Comparison of ENCODE assay signal across 23 cellular contexts in genomic region chr15:70559840-70560239, GRCh38.
DNase-seq lines count a peak whose midpoint lies in the region; ATAC-seq and TF ChIP-seq lines count a peak whose summit lies in the region.
"Had no signal": no experiment of that assay in that cellular context is flagged by ENCODE, and none has a peak within 500 bp of the region (broad histone marks: within the 10 kb centered on the region; RNA-seq: fewer than 3 reads in every experiment).

No MANE protein-coding gene starts in this region.

- no peak for ATAC-seq in gastroesophageal sphincter

- peak; percentile 61 for DNase-seq in activated CD8-positive, alpha-beta memory T cell treated with anti-CD3 and anti-CD28 coated beads for 24 hours
- no peak for DNase-seq in activated CD8-positive, alpha-beta memory T cell treated with anti-CD3 and anti-CD28 coated beads, Interleukin-2, amount 50 U/mL, for 4 hours
- no peak for DNase-seq in CD4-positive, alpha-beta memory T cell
- DNase-seq in coronary artery (ENCODE audit: low spot score) (peak; percentile 52), colonic mucosa (no peak), NOMO-1 treated with DMSO at 0.1 percent for 48 hours (lab: John Stamatoyannopoulos, UW; ENCODE audit: unreplicated experiment) (no peak)
- DNase-seq: 8988T, Caco-2, DMS79, H7, NCI-H1436 treated with DMSO at 0.1 percent for 48 hours, NCI-H2107 had no signal

- no peak for TF ChIP-seq POLR2A in gastroesophageal sphincter (IDR thresholded peaks at IDR 0.05)

- no peaks in the 10 kb centered on the region for H3K9me3 ChIP-seq in CD4-positive, alpha-beta memory T cell (ENCODE audit: control insufficient read depth in 1 of 2, low read length in 2 of 2)
- H3K9me3 ChIP-seq in parathyroid adenoma (ENCODE audit: control insufficient read depth, low read length): no peaks in the 10 kb centered on the region
- H3K9me3 ChIP-seq in colonic mucosa: no peaks in the 10 kb centered on the region
- no peaks in the 10 kb centered on the region for H3K9me3 ChIP-seq in gastroesophageal sphincter
- H3K9me3 ChIP-seq: Caco-2, gastrocnemius medialis, prostate gland, SK-N-SH, tibial artery had no signal

- H3K79me2 ChIP-seq in parathyroid adenoma: no peaks in the 10 kb centered on the region

- H3K27ac ChIP-seq in CD4-positive, alpha-beta memory T cell (ENCODE audit: low read depth, low read length): no peak overlapping the region
- H3K27ac ChIP-seq in coronary artery (no peak overlapping the region), parathyroid adenoma (no peak overlapping the region), colonic mucosa (no peak overlapping the region), gastroesophageal sphincter (no peak overlapping the region)
- H3K27ac ChIP-seq: gastrocnemius medialis, prostate gland, tibial artery had no signal

- peak overlapping the region in 4 of 7 donors; percentile 26 to 82 (median 32) for H3K27ac Mint-ChIP-seq in CD4-positive, alpha-beta memory T cell
- H3K27ac Mint-ChIP-seq: activated CD4-positive, alpha-beta memory T cell treated with anti-CD3 and anti-CD28 coated beads, Interleukin-2, amount 10 ng/mL, durations not matched to agents 7 days and 5 days; activated naive CD4-positive, alpha-beta T cell treated with anti-CD3 and anti-CD28 coated beads, Interleukin-2, amount 50 U/mL, for 72 hours; immature natural killer cell; stimulated activated naive CD8-positive, alpha-beta T cell treated with anti-CD3 and anti-CD28 coated beads, Interleukin-15, Interleukin-2, amounts not matched to agents 100 ng/mL and 50 ng/mL, for 24 hours; T-helper 1 cell treated with Interleukin-12 subunit alpha and Interleukin-12 subunit beta and Interleukin-4 antibody, amounts not matched to agents 30 μg/mL and 1 μg/mL, for 36 hours had no signal

- no peaks in the 10 kb centered on the region for H3K9me3 Mint-ChIP-seq in CD4-positive, alpha-beta memory T cell
- H3K9me3 Mint-ChIP-seq: activated CD4-positive, alpha-beta memory T cell treated with anti-CD3 and anti-CD28 coated beads, Interleukin-2, amount 10 ng/mL, durations not matched to agents 7 days and 5 days; activated naive CD4-positive, alpha-beta T cell treated with anti-CD3 and anti-CD28 coated beads, Interleukin-2, amount 50 U/mL, for 72 hours; immature natural killer cell; stimulated activated naive CD8-positive, alpha-beta T cell treated with anti-CD3 and anti-CD28 coated beads, Interleukin-15, Interleukin-2, amounts not matched to agents 100 ng/mL and 50 ng/mL, for 24 hours; T-helper 1 cell treated with Interleukin-12 subunit alpha and Interleukin-12 subunit beta and Interleukin-4 antibody, amounts not matched to agents 30 μg/mL and 1 μg/mL, for 36 hours had no signal

- CTCF ChIA-PET in CD4-positive, alpha-beta memory T cell (lab: Charles Lee; ENCODE audit: partially characterized antibody): interaction anchor here (0.7 to 2.7 kb wide), 3 partner anchors 24 to 72 kb away, joined by 3 to 9 read pairs (median 7); no protein-coding TSS in a partner anchor

- no peaks in the 10 kb centered on the region for H3K36me3 ChIP-seq in CD4-positive, alpha-beta memory T cell (ENCODE audit: insufficient read depth, low read length)
- H3K36me3 ChIP-seq in parathyroid adenoma (ENCODE audit: control insufficient read depth, insufficient read depth, low read length) (no peaks in the 10 kb centered on the region), colonic mucosa (no peaks in the 10 kb centered on the region), gastroesophageal sphincter (no peaks in the 10 kb centered on the region)
- H3K36me3 ChIP-seq: gastrocnemius medialis, prostate gland, tibial artery had no signal

- H3K4me3 ChIP-seq in CD4-positive, alpha-beta memory T cell (ENCODE audit: low read length in 2 of 2): peak overlapping the region in 1 of 2 donors; percentile 28
- H3K4me3 ChIP-seq in coronary artery (no peak overlapping the region), parathyroid adenoma (ENCODE audit: low read depth, low read length) (no peak overlapping the region), colonic mucosa (no peak overlapping the region), gastroesophageal sphincter (no peak overlapping the region)
- H3K4me3 ChIP-seq: prostate gland, tibial artery had no signal

- H3K4me2 ChIP-seq in parathyroid adenoma (ENCODE audit: low read length): peak overlapping the region; percentile 33

- H3K4me3 Mint-ChIP-seq in CD4-positive, alpha-beta memory T cell: peak overlapping the region in 1 of 8 donors; percentile 6
- H3K4me3 Mint-ChIP-seq: activated CD4-positive, alpha-beta memory T cell treated with anti-CD3 and anti-CD28 coated beads, Interleukin-2, amount 10 ng/mL, durations not matched to agents 7 days and 5 days; stimulated activated naive CD8-positive, alpha-beta T cell treated with anti-CD3 and anti-CD28 coated beads, Interleukin-15, Interleukin-2, amounts not matched to agents 100 ng/mL and 50 ng/mL, for 24 hours; T-helper 1 cell treated with Interleukin-12 subunit alpha and Interleukin-12 subunit beta and Interleukin-4 antibody, amounts not matched to agents 30 μg/mL and 1 μg/mL, for 36 hours had no signal

- peak overlapping the region; percentile 51 for H2AFZ ChIP-seq in parathyroid adenoma

- H3K9ac ChIP-seq in parathyroid adenoma (no peak overlapping the region), colonic mucosa (ENCODE audit: low read depth in 2 of 2, low read length in 2 of 2) (no peak overlapping the region)
- H3K9ac ChIP-seq: SK-N-SH had no signal

- POLR2A ChIA-PET in CD4-positive, alpha-beta memory T cell (lab: Charles Lee; ENCODE audit: partially characterized antibody): interaction anchor here (0.6 to 2.4 kb wide), 8 partner anchors 9 to 67 kb away, joined by 3 to 20 read pairs (median 4); no protein-coding TSS in a partner anchor

- 65 to 83% methylated on average over 2 to 9 of the region's 9 CpGs for WGBS in gastroesophageal sphincter (ENCODE audit: low coverage in 1 of 2), 2 donors

- no peak for TF ChIP-seq EP300 in gastroesophageal sphincter (IDR thresholded peaks at IDR 0.05)

- peaks cover 0 to 13% (median 4%) of the 10 kb centered on the region in 4 donors for H3K4me1 Mint-ChIP-seq in CD4-positive, alpha-beta memory T cell
- H3K4me1 Mint-ChIP-seq: activated CD4-positive, alpha-beta memory T cell treated with anti-CD3 and anti-CD28 coated beads, Interleukin-2, amount 10 ng/mL, durations not matched to agents 7 days and 5 days had no signal

- no peaks in the 10 kb centered on the region for H3K27me3 ChIP-seq in CD4-positive, alpha-beta memory T cell (ENCODE audit: insufficient read depth, low read length)
- H3K27me3 ChIP-seq in parathyroid adenoma (ENCODE audit: control insufficient read depth, insufficient read depth, low read length): no peaks in the 10 kb centered on the region
- no peaks in the 10 kb centered on the region for H3K27me3 ChIP-seq in colonic mucosa
- H3K27me3 ChIP-seq in gastroesophageal sphincter: peaks cover 22% of the 10 kb centered on the region
- H3K27me3 ChIP-seq: gastrocnemius medialis had no signal

- TF ChIP-seq CTCF in coronary artery (IDR thresholded peaks at IDR 0.05) (no peak), parathyroid adenoma (IDR thresholded peaks at IDR 0.05) (no peak), colonic mucosa (IDR thresholded peaks at IDR 0.05) (no peak), gastroesophageal sphincter (IDR thresholded peaks at IDR 0.05) (no peak)

- no peaks in the 10 kb centered on the region for H3K27me3 Mint-ChIP-seq in CD4-positive, alpha-beta memory T cell
- H3K27me3 Mint-ChIP-seq: stimulated activated naive CD8-positive, alpha-beta T cell treated with anti-CD3 and anti-CD28 coated beads, Interleukin-15, Interleukin-2, amounts not matched to agents 100 ng/mL and 50 ng/mL, for 24 hours had no signal

- no peaks in the 10 kb centered on the region for H3K36me3 Mint-ChIP-seq in CD4-positive, alpha-beta memory T cell
- H3K36me3 Mint-ChIP-seq: activated naive CD4-positive, alpha-beta T cell treated with anti-CD3 and anti-CD28 coated beads, Interleukin-2, amount 50 U/mL, for 72 hours; immature natural killer cell had no signal

- H3K4me1 ChIP-seq in CD4-positive, alpha-beta memory T cell (ENCODE audit: insufficient read depth, low read length): peaks cover 64% of the 10 kb centered on the region
- H3K4me1 ChIP-seq in parathyroid adenoma: peaks cover 2% of the 10 kb centered on the region
- no peaks in the 10 kb centered on the region for H3K4me1 ChIP-seq in colonic mucosa
- H3K4me1 ChIP-seq in gastroesophageal sphincter: peaks cover 0 to 11% (median 3%) of the 10 kb centered on the region in 3 donors
- H3K4me1 ChIP-seq: Caco-2, prostate gland, tibial artery had no signal

- intact Hi-C loops in CD4-positive, alpha-beta memory T cell (cut with micrococcal nuclease): loop anchor here (1.0 to 10.0 kb wide), 3 partner anchors 25 to 115 kb away; no protein-coding TSS in a partner anchor
- intact Hi-C loops in colonic mucosa (cut with DNase I): no loop called here

Comparison
In these comparisons a context has a peak if more than half of its experiments do, and no peak if none do; other contexts are left out.
1. DNase-seq: peak in activated CD8-positive, alpha-beta memory T cell treated with anti-CD3 and anti-CD28 coated beads for 24 hours (single experiment) and coronary artery (single experiment); none in activated CD8-positive, alpha-beta memory T cell treated with anti-CD3 and anti-CD28 coated beads, Interleukin-2, amount 50 U/mL, for 4 hours (single experiment), CD4-positive, alpha-beta memory T cell (0 of 5), colonic mucosa (single experiment) and NOMO-1 treated with DMSO at 0.1 percent for 48 hours (single experiment).